15 cellular contexts compared by ENCODE assay signal in the genomic region with DNA sequence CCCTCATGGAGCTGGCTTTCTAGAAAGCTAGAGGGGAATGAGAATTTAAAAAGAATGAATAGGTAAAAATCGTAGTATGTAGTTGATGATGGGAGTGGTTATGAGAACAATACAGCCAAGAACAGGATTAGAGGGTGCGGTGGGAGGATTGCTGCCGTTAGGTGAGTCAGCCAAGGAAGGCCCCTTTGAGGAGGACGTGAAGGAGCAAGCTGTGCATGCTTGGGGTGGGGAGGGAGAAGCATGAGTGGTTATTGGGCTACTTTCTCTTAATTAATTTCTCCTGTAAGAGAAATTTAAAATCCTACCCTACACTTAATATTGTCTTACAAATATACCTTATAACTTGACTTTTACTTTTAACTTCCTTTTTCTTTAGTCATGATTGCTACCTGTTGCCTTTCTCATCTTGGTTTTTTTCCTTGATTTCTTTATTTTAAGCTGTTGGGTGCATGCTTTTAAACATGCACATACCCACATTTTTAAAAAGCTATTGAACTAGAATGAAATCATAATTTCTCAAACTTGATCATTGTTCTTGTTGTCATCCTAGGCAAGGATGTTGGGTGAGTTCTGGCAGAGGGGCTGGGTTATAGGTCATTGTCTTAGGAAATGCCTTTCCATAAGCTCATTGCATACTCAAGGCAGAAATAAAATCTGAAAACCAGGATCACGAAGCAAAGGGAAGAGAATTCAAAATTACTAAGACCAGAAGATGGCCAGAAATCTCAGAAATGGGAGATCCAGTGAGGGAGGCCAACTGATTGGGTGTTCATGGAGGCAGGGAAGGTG.
DNase-seq lines count a peak whose midpoint lies in the region; ATAC-seq and TF ChIP-seq lines count a peak whose summit lies in the region.
"Had no signal": no experiment of that assay in that cellular context is flagged by ENCODE, and none has a peak within 500 bp of the region (broad histone marks: within the 10 kb centered on the region; RNA-seq: fewer than 3 reads in every experiment).

No MANE protein-coding gene starts in this region.

- TF ChIP-seq RAD21 in HCT116 (IDR thresholded peaks at IDR 0.05; ENCODE audit: low read depth) = no peak

- 28 to 33% methylated on average over 5 of the region's 5 CpGs for WGBS in gastroesophageal sphincter (ENCODE audit: low coverage in 1 of 2), 2 donors

- H2AFZ ChIP-seq in HCT116 (ENCODE audit: low read depth, low read length, poor library complexity, severe bottlenecking) = no peak overlapping the region

- peak overlapping the region; percentile 48 for H3K4me2 ChIP-seq in HCT116 (ENCODE audit: low read length)
- H3K4me2 ChIP-seq: BLaER1 treated with 17β-estradiol and CSF1 and Interleukin-3, amounts not matched to agents 10 nM and 100 nM had no signal

- TF ChIP-seq CTCF in HCT116 (IDR thresholded peaks at IDR 0.05 in 2 of 3, conservative IDR thresholded peaks at IDR 0.05 in 1 of 3; ENCODE audit: borderline replicate concordance in 1 of 3, insufficient read depth in 1 of 3, low read depth in 2 of 3, low read length in 2 of 3) (no peak), ascending aorta (IDR thresholded peaks at IDR 0.05) (no peak), gastroesophageal sphincter (IDR thresholded peaks at IDR 0.05) (no peak)

- no peak overlapping the region for H3K9ac ChIP-seq in HCT116 (ENCODE audit: low read length)
- H3K9ac ChIP-seq in subcutaneous abdominal adipose tissue (ENCODE audit: low read length in 5 of 5) = peak overlapping the region in 1 of 5 donors; percentile 22
- H3K9ac ChIP-seq: BLaER1 treated with 17β-estradiol and CSF1 and Interleukin-3, amounts not matched to agents 10 nM and 100 nM had no signal

- peak; percentile 61 for ATAC-seq in HCT116
- peak; percentile 35 for ATAC-seq in gastroesophageal sphincter
- no peak for ATAC-seq in HG03439 (IDR thresholded peaks at IDR 0.05; ENCODE audit: unreplicated experiment)
- no peak for ATAC-seq in HG03159 (IDR thresholded peaks at IDR 0.05; ENCODE audit: unreplicated experiment)
- ATAC-seq: HepG2, sciatic nerve, T-cell had no signal

- RAD21 ChIA-PET in HCT116 (lab: Charles Lee; ENCODE audit: low non-redundant PET in 1 of 2, low total read pairs in 2 of 2, uncharacterized antibody in 2 of 2, unreplicated experiment in 2 of 2) = no interaction called here

- no peak for TF ChIP-seq EP300 in gastroesophageal sphincter (IDR thresholded peaks at IDR 0.05)

- no TSS peak for BruUV-seq in HCT116 (replicated peaks; lab: Mats Ljungman, UMichigan)

- TF ChIP-seq POLR2A in HCT116 (IDR thresholded peaks at IDR 0.05; ENCODE audit: borderline replicate concordance, extremely low read depth, insufficient read depth, insufficient read length) = no peak
- no peak for TF ChIP-seq POLR2A in gastroesophageal sphincter (IDR thresholded peaks at IDR 0.05)

- CTCF ChIA-PET in HCT116 (lab: Charles Lee) = interaction anchor here (0.8 kb wide), 1 partner anchor 40 kb away, joined by 3 read pairs; no protein-coding TSS in a partner anchor

- H3K36me3 ChIP-seq in HCT116 (ENCODE audit: control insufficient read depth in 1 of 2, insufficient read depth in 2 of 2, low read length in 2 of 2) (no peaks in the 10 kb centered on the region), ascending aorta (peaks cover 0 to 4% of the 10 kb centered on the region in 2 donors), gastroesophageal sphincter (no peaks in the 10 kb centered on the region), subcutaneous abdominal adipose tissue (ENCODE audit: control insufficient read depth in 5 of 5, insufficient read depth in 5 of 5, low read length in 5 of 5) (peaks cover 0 to 23% (median 14%) of the 10 kb centered on the region in 5 donors)

- H4K20me1 ChIP-seq in HCT116 (ENCODE audit: insufficient read depth) = no peaks in the 10 kb centered on the region

- H3K79me2 ChIP-seq in HCT116 (ENCODE audit: insufficient read depth, low read length) = no peaks in the 10 kb centered on the region

- POLR2A ChIA-PET in HCT116 (lab: Charles Lee) = no interaction called here

- peak; percentile 13 for DNase-seq in HCT116 (ENCODE audit: low read depth, low spot score)
- DNase-seq in ascending aorta (ENCODE audit: low spot score in 2 of 2) = no peak
- no peak for DNase-seq in NCI-H345 (lab: John Stamatoyannopoulos, UW)
- DNase-seq in activated CD4-positive, alpha-beta T cell treated with anti-CD3 and anti-CD28 coated beads for 1 hour = no peak
- DNase-seq: activated CD4-positive, alpha-beta T cell treated with anti-CD3 and anti-CD28 coated beads, Interleukin-2, amount 50 U/mL, for 1 hour; NCI-H1694 treated with DMSO at 0.1 percent for 48 hours; NK-92 treated with Interleukin-12 subunit alpha and Interleukin-12 subunit beta, amount 100 ng/mL, for 24 hours; T-cell had no signal

- no peaks in the 10 kb centered on the region for H3K9me2 ChIP-seq in HCT116 (ENCODE audit: insufficient read depth)

- H3K27ac ChIP-seq in HCT116 (ENCODE audit: low read depth, low read length) (no peak overlapping the region), ascending aorta (peak overlapping the region; percentile 91 to 97), gastroesophageal sphincter (peak overlapping the region; percentile 82 to 99 (median 98)), subcutaneous abdominal adipose tissue (ENCODE audit: low read depth, low read length) (peak overlapping the region; percentile 86)
- H3K27ac ChIP-seq: BLaER1 treated with 17β-estradiol and CSF1 and Interleukin-3, amounts not matched to agents 10 nM and 100 nM had no signal

- peaks cover 26 to 32% of the 10 kb centered on the region in 2 experiments for H3K4me1 ChIP-seq in HCT116 (ENCODE audit: control insufficient read depth in 1 of 2, insufficient read depth in 2 of 2, low read length in 2 of 2)
- H3K4me1 ChIP-seq in ascending aorta = peaks cover 25 to 79% of the 10 kb centered on the region in 2 donors
- peaks cover 54 to 100% (median 71%) of the 10 kb centered on the region in 3 donors for H3K4me1 ChIP-seq in gastroesophageal sphincter
- H3K4me1 ChIP-seq in subcutaneous abdominal adipose tissue (ENCODE audit: control insufficient read depth in 5 of 5, insufficient read depth in 5 of 5, low read length in 5 of 5) = peaks cover 18 to 74% (median 54%) of the 10 kb centered on the region in 5 donors

- H3K9me3 ChIP-seq in HCT116 (ENCODE audit: control insufficient read depth in 1 of 2, insufficient read depth in 1 of 2, low read depth in 1 of 2, low read length in 2 of 2) (no peaks in the 10 kb centered on the region), ascending aorta (no peaks in the 10 kb centered on the region), gastroesophageal sphincter (no peaks in the 10 kb centered on the region), subcutaneous abdominal adipose tissue (ENCODE audit: control insufficient read depth in 5 of 5, low read length in 5 of 5) (no peaks in the 10 kb centered on the region)
- H3K9me3 ChIP-seq: BLaER1 treated with 17β-estradiol and CSF1 and Interleukin-3, amounts not matched to agents 10 nM and 100 nM had no signal

- intact Hi-C loops in HCT116 (cut with micrococcal nuclease) (no loop called here), ascending aorta (cut with DNase I) (no loop called here)

- H3K27me3 ChIP-seq in HCT116 (ENCODE audit: insufficient read depth, low read length) = no peaks in the 10 kb centered on the region
- H3K27me3 ChIP-seq in ascending aorta = no peaks in the 10 kb centered on the region
- no peaks in the 10 kb centered on the region for H3K27me3 ChIP-seq in gastroesophageal sphincter
- H3K27me3 ChIP-seq in subcutaneous abdominal adipose tissue (ENCODE audit: control insufficient read depth in 5 of 5, insufficient read depth in 4 of 5, low read length in 5 of 5) = no peaks in the 10 kb centered on the region
- H3K27me3 ChIP-seq: BLaER1 treated with 17β-estradiol and CSF1 and Interleukin-3, amounts not matched to agents 10 nM and 100 nM had no signal

- no peak overlapping the region; a peak in 1 of 4 replicates for H3K4me3 ChIP-seq in HCT116 (replicated peaks in 1 of 2; ENCODE audit: low read depth in 1 of 2, low read length in 2 of 2)
- peak overlapping the region in 1 of 2 donors; percentile 27 for H3K4me3 ChIP-seq in ascending aorta
- no peak overlapping the region for H3K4me3 ChIP-seq in gastroesophageal sphincter
- no peak overlapping the region for H3K4me3 ChIP-seq in subcutaneous abdominal adipose tissue (ENCODE audit: low read depth in 1 of 5, low read length in 5 of 5)
- H3K4me3 ChIP-seq: BLaER1 treated with 17β-estradiol and CSF1 and Interleukin-3, amounts not matched to agents 10 nM and 100 nM had no signal

TF ChIP-seq in HCT116, 20 proteins besides CTCF, POLR2A, EP300 and RAD21 (continues in another document):
- TF ChIP-seq ELF1 (IDR thresholded peaks at IDR 0.05; ENCODE audit: borderline replicate concordance, low read depth) (no peak), ZNF274 (IDR thresholded peaks at IDR 0.05; ENCODE audit: low read depth, low read length) (no peak), CEBPB (IDR thresholded peaks at IDR 0.05; ENCODE audit: low read depth) (no peak), MAX (IDR thresholded peaks at IDR 0.05) (no peak), SP1 (IDR thresholded peaks at IDR 0.05; ENCODE audit: low read depth) (no peak), POLR2AphosphoS5 (IDR thresholded peaks at IDR 0.05; ENCODE audit: low read depth, low read length) (no peak), EZH2phosphoT487 (IDR thresholded peaks at IDR 0.05; ENCODE audit: borderline replicate concordance) (no peak), CBX3 (IDR thresholded peaks at IDR 0.05; ENCODE audit: low read depth) (no peak)

Comparison
In these comparisons a context has a peak if more than half of its experiments do, and no peak if none do; other contexts are left out.
1. ATAC-seq: peak in HCT116 (single experiment) and gastroesophageal sphincter (single experiment); none in HG03439 (single experiment) and HG03159 (single experiment).